Comparison of ENCODE assay signal across 9 cellular contexts in the genomic region with DNA sequence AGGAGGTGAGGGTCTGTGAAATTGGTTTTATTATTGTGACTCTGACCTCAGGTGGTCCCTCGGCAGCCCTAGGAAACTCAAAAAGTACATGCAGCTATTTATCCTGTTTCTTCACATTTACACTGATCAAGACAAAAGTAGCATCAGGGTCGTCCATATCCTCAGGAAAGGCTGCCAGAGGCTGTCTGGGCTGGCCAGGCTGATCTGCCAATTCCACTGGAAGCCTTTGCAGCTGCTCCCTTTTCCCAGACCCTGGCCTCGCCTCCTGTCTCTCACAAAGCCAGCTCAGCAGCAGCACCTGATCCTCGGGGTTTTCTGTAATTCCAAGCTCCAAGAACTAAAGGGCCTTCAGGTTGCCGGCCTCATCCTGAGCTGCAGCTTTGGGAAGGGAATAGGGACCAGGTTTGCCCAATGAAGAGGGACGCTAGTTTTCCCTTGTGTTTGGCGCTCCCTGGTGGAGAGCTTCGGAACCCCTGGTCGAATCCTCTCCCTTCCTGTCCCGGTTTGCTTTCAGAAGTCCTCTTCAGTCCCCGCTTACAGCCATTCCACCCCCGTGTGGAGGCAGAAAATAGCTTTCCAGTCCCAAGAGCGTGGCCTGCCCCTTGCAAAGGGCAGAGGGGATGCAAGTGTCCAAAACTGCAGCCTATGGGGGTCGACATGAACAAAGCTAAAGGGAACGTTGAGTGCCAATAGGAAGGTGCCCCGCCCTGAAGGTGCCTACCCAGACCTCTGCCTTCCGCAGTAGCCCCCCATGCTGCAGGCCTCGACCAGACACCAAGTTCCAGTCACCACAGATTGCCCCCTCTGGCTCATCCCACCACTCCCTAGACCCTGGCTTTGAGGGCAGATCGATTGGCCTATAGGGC. TPM values are rescaled to one million over a fixed set of nuclear protein-coding genes. Genes with fewer than 3 reads are reported as not detected.
DNase-seq lines count a peak whose midpoint lies in the region; ATAC-seq and TF ChIP-seq lines count a peak whose summit lies in the region.
"Had no signal": no experiment of that assay in that cellular context is flagged by ENCODE, and none has a peak within 500 bp of the region (broad histone marks: within the 10 kb centered on the region; RNA-seq: fewer than 3 reads in every experiment).

No MANE protein-coding gene starts in this region.

- CTCF ChIA-PET in activated naive CD4-positive, alpha-beta T cell treated with anti-CD3 and anti-CD28 coated beads, Interleukin-2, amount 10 ng/mL, durations not matched to agents 7 days and 5 days (lab: Charles Lee) = interaction anchor here (0.7 to 3.0 kb wide), 33 partner anchors 8 to 724 kb away, joined by 3 to 17 read pairs (median 4); partner anchors contain the start of genes NDEL1 and PIK3R6

- H3K27ac Mint-ChIP-seq in CD4-positive, CD25-positive, alpha-beta regulatory T cell = no peak overlapping the region
- no peak overlapping the region for H3K27ac Mint-ChIP-seq in activated naive CD4-positive, alpha-beta T cell treated with anti-CD3 and anti-CD28 coated beads, Interleukin-2, amount 10 ng/mL, durations not matched to agents 7 days and 5 days
- H3K27ac Mint-ChIP-seq in glutamatergic neuron (ENCODE audit: unreplicated experiment) = no peak overlapping the region
- H3K27ac Mint-ChIP-seq: IgD-negative memory B cell had no signal

- H3K27me3 Mint-ChIP-seq in CD4-positive, CD25-positive, alpha-beta regulatory T cell = peaks cover 23% of the 10 kb centered on the region
- H3K27me3 Mint-ChIP-seq in activated naive CD4-positive, alpha-beta T cell treated with anti-CD3 and anti-CD28 coated beads, Interleukin-2, amount 10 ng/mL, durations not matched to agents 7 days and 5 days = peaks cover 17% of the 10 kb centered on the region
- H3K27me3 Mint-ChIP-seq in glutamatergic neuron (ENCODE audit: unreplicated experiment) = peaks cover 2% of the 10 kb centered on the region
- H3K27me3 Mint-ChIP-seq: IgD-negative memory B cell had no signal

- TF ChIP-seq CTCF in glutamatergic neuron (IDR thresholded peaks at IDR 0.05; ENCODE audit: partially characterized antibody, unreplicated experiment) = peak; percentile 85

- no peaks in the 10 kb centered on the region for H3K9me3 ChIP-seq in CD4-positive, CD25-positive, alpha-beta regulatory T cell (ENCODE audit: control insufficient read depth in 2 of 2, low read length in 2 of 2)

- H3K4me3 Mint-ChIP-seq in CD4-positive, CD25-positive, alpha-beta regulatory T cell = no peak overlapping the region
- H3K4me3 Mint-ChIP-seq in activated naive CD4-positive, alpha-beta T cell treated with anti-CD3 and anti-CD28 coated beads, Interleukin-2, amount 10 ng/mL, durations not matched to agents 7 days and 5 days = no peak overlapping the region
- no peak overlapping the region for H3K4me3 Mint-ChIP-seq in glutamatergic neuron (ENCODE audit: unreplicated experiment)
- H3K4me3 Mint-ChIP-seq: IgD-negative memory B cell had no signal

- no peak overlapping the region for H3K4me3 ChIP-seq in CD4-positive, CD25-positive, alpha-beta regulatory T cell (ENCODE audit: low read depth, low read length)

- no peaks in the 10 kb centered on the region for H3K36me3 ChIP-seq in CD4-positive, CD25-positive, alpha-beta regulatory T cell (ENCODE audit: control insufficient read depth, insufficient read depth, low read length)

- no peaks in the 10 kb centered on the region for H3K4me1 Mint-ChIP-seq in CD4-positive, CD25-positive, alpha-beta regulatory T cell
- H3K4me1 Mint-ChIP-seq in activated naive CD4-positive, alpha-beta T cell treated with anti-CD3 and anti-CD28 coated beads, Interleukin-2, amount 10 ng/mL, durations not matched to agents 7 days and 5 days = no peaks in the 10 kb centered on the region
- no peaks in the 10 kb centered on the region for H3K4me1 Mint-ChIP-seq in glutamatergic neuron (ENCODE audit: low read depth, unreplicated experiment)

- H3K27me3 ChIP-seq in CD4-positive, CD25-positive, alpha-beta regulatory T cell (ENCODE audit: control insufficient read depth, insufficient read depth, low read length) = no peaks in the 10 kb centered on the region

- H3K9me3 Mint-ChIP-seq in CD4-positive, CD25-positive, alpha-beta regulatory T cell = peaks cover 0 to 4% (median 0%) of the 10 kb centered on the region in 7 donors
- no peaks in the 10 kb centered on the region for H3K9me3 Mint-ChIP-seq in activated naive CD4-positive, alpha-beta T cell treated with anti-CD3 and anti-CD28 coated beads, Interleukin-2, amount 10 ng/mL, durations not matched to agents 7 days and 5 days
- H3K9me3 Mint-ChIP-seq in glutamatergic neuron (ENCODE audit: unreplicated experiment) = no peaks in the 10 kb centered on the region
- H3K9me3 Mint-ChIP-seq: IgD-negative memory B cell had no signal

- peaks cover 5% of the 10 kb centered on the region for H3K4me1 ChIP-seq in CD4-positive, CD25-positive, alpha-beta regulatory T cell (ENCODE audit: control insufficient read depth, insufficient read depth, low read length, poor library complexity, severe bottlenecking)

- DNase-seq in CD4-positive, CD25-positive, alpha-beta regulatory T cell = peak; percentile 20 to 44 (median 39)
- DNase-seq in HPDE6-E6E7 (ENCODE audit: extremely low spot score) (peak; percentile 42), SHP77 treated with DMSO at 0.1 percent for 48 hours (lab: John Stamatoyannopoulos, UW) (peak; percentile 37), glutamatergic neuron (peak; percentile 91), pons (ENCODE audit: low spot score) (peak; percentile 40), ureter (ENCODE audit: low spot score) (peak; percentile 84)
- peak; percentile 77 for DNase-seq in activated naive CD4-positive, alpha-beta T cell treated with anti-CD3 and anti-CD28 coated beads, Interleukin-2, amount 10 ng/mL, durations not matched to agents 7 days and 5 days

- H3K36me3 Mint-ChIP-seq in CD4-positive, CD25-positive, alpha-beta regulatory T cell = no peaks in the 10 kb centered on the region
- no peaks in the 10 kb centered on the region for H3K36me3 Mint-ChIP-seq in activated naive CD4-positive, alpha-beta T cell treated with anti-CD3 and anti-CD28 coated beads, Interleukin-2, amount 10 ng/mL, durations not matched to agents 7 days and 5 days
- H3K36me3 Mint-ChIP-seq in glutamatergic neuron (ENCODE audit: unreplicated experiment) = no peaks in the 10 kb centered on the region
- H3K36me3 Mint-ChIP-seq: IgD-negative memory B cell had no signal

- peak in 1 of 2 donors; percentile 50 for ATAC-seq in CD4-positive, CD25-positive, alpha-beta regulatory T cell (ENCODE audit: low read depth in 2 of 2)
- ATAC-seq in HG03342 (IDR thresholded peaks at IDR 0.05; ENCODE audit: unreplicated experiment) = no peak

- H3K27ac ChIP-seq in CD4-positive, CD25-positive, alpha-beta regulatory T cell (ENCODE audit: insufficient read depth, low read length, poor library complexity, severe bottlenecking) = no peak overlapping the region

RNA-seq across cellular contexts. Expression of gene MFSD6L, which starts 13.4 kb away (rescaled TPM):
- not detected for total RNA-seq in CD4-positive, CD25-positive, alpha-beta regulatory T cell
- not detected for polyA plus RNA-seq in CD4-positive, CD25-positive, alpha-beta regulatory T cell
- total RNA-seq in glutamatergic neuron (ENCODE audit: unreplicated experiment) (not detected), ureter (4.1 TPM)
- polyA plus RNA-seq: IgD-negative memory B cell had no signal

RNA-seq across cellular contexts. Expression of gene SPDYE4, which starts 27.4 kb away (rescaled TPM):
- total RNA-seq in CD4-positive, CD25-positive, alpha-beta regulatory T cell = not detected
- polyA plus RNA-seq in CD4-positive, CD25-positive, alpha-beta regulatory T cell = not detected
- not detected for total RNA-seq in glutamatergic neuron (ENCODE audit: unreplicated experiment)
- not detected for total RNA-seq in ureter
- polyA plus RNA-seq: IgD-negative memory B cell had no signal

RNA-seq across cellular contexts. Expression of gene CCDC42, which starts 41.1 kb away (rescaled TPM):
- not detected for total RNA-seq in CD4-positive, CD25-positive, alpha-beta regulatory T cell
- under 1 TPM in 2 of 4 donors, not detected in 2; 0.12 to 0.37 TPM for polyA plus RNA-seq in CD4-positive, CD25-positive, alpha-beta regulatory T cell
- total RNA-seq in glutamatergic neuron (ENCODE audit: unreplicated experiment) (not detected), ureter (not detected)
- polyA plus RNA-seq: IgD-negative memory B cell had no signal

Comparison
In these comparisons a context has a peak if more than half of its experiments do, and no peak if none do; other contexts are left out.
1. DNase-seq: peak in every context shown above with its lines; median percentile 91 in glutamatergic neuron; 84 in ureter; 77 in activated naive CD4-positive, alpha-beta T cell treated with anti-CD3 and anti-CD28 coated beads, Interleukin-2, amount 10 ng/mL, durations not matched to agents 7 days and 5 days; 42 in HPDE6-E6E7; 40 in pons; 39 in CD4-positive, CD25-positive, alpha-beta regulatory T cell; 37 in SHP77 treated with DMSO at 0.1 percent for 48 hours.